Comparison of ENCODE assay signal across 13 cellular contexts in the genomic region with DNA sequence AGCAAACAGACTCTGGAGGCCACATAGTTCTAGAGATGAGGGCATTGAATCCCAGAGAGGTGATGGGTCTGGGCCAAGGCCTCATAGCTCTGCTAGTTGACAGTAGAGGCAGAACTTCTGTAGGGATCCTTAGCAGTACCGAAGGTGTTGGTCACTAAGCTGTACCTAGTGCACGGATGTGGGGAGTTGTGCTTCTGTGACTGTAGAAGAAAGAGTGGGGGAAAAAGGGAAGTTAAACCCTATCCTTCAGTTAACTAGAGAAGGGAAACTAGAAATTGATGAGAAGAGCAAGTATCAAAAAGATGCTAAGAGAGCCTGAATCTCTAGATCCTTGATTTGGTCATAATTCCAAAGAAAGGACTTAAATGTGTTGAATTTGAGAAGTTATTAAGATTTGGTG.
DNase-seq lines count a peak whose midpoint lies in the region; ATAC-seq and TF ChIP-seq lines count a peak whose summit lies in the region.
"Had no signal": no experiment of that assay in that cellular context is flagged by ENCODE, and none has a peak within 500 bp of the region (broad histone marks: within the 10 kb centered on the region; RNA-seq: fewer than 3 reads in every experiment).

No MANE protein-coding gene starts in this region.

- H3K36me3 ChIP-seq in hepatocyte (replicated peaks; ENCODE audit: insufficient read depth, low read depth) (no peaks in the 10 kb centered on the region), PC-9 (ENCODE audit: low read depth) (no peaks in the 10 kb centered on the region), GM23248 (ENCODE audit: low read depth) (no peaks in the 10 kb centered on the region)
- H3K36me3 ChIP-seq: gastrocnemius medialis, spleen had no signal

- CTCF ChIA-PET in PC-9 (lab: Charles Lee), result no interaction called here

- H3K27ac ChIP-seq in hepatocyte (peak overlapping the region; percentile 8), PC-9 (no peak overlapping the region), GM23248 (no peak overlapping the region)
- H3K27ac ChIP-seq: gastrocnemius medialis had no signal

- H3F3A ChIP-seq in PC-9 (ENCODE audit: insufficient read depth, low read depth), result no peaks in the 10 kb centered on the region
- H3F3A ChIP-seq in GM23248 (ENCODE audit: insufficient read depth), result no peaks in the 10 kb centered on the region

- H3K4me2 ChIP-seq in hepatocyte (no peak overlapping the region), PC-9 (no peak overlapping the region), GM23248 (ENCODE audit: unreplicated experiment) (no peak overlapping the region)

- TF ChIP-seq CTCF in hepatocyte (IDR thresholded peaks at IDR 0.05; ENCODE audit: poor library complexity) (no peak), PC-9 (conservative IDR thresholded peaks at IDR 0.05) (no peak)

- intact Hi-C loops in PC-9 (cut with micrococcal nuclease; ENCODE audit: unreplicated experiment), result no loop called here

- in situ Hi-C loops in GM23248 (cut with MboI), result no loop called here

- DNase-seq in hepatocyte (ENCODE audit: low spot score) (no peak), PC-9 (no peak), GM23248 (no peak), NCI-H2196 (lab: John Stamatoyannopoulos, UW; ENCODE audit: unreplicated experiment) (no peak)
- DNase-seq: CD4-positive, CD25-positive, alpha-beta regulatory T cell; gastrocnemius medialis; NCI-H1694; spleen had no signal

- H3K9me3 ChIP-seq in hepatocyte (ENCODE audit: low read depth) (no peaks in the 10 kb centered on the region), PC-9 (ENCODE audit: insufficient read depth, low read depth) (no peaks in the 10 kb centered on the region), GM23248 (ENCODE audit: low read depth) (no peaks in the 10 kb centered on the region)
- H3K9me3 ChIP-seq: gastrocnemius medialis had no signal

- POLR2A ChIA-PET in PC-9 (lab: Charles Lee; ENCODE audit: unreplicated experiment), result no interaction called here

- H4K20me1 ChIP-seq in hepatocyte (ENCODE audit: insufficient read depth, poor library complexity, severe bottlenecking) (no peaks in the 10 kb centered on the region), PC-9 (ENCODE audit: insufficient read depth) (no peaks in the 10 kb centered on the region), GM23248 (ENCODE audit: insufficient read depth) (no peaks in the 10 kb centered on the region)

- no peak overlapping the region for H3K9ac ChIP-seq in GM23248

- no peak overlapping the region for H2AFZ ChIP-seq in hepatocyte
- no peak overlapping the region for H2AFZ ChIP-seq in PC-9
- H2AFZ ChIP-seq in GM23248, result no peak overlapping the region

- H3K27me3 ChIP-seq in hepatocyte (no peaks in the 10 kb centered on the region), PC-9 (ENCODE audit: insufficient read depth, low read depth) (no peaks in the 10 kb centered on the region), GM23248 (replicated peaks; ENCODE audit: insufficient read depth) (no peaks in the 10 kb centered on the region)
- H3K27me3 ChIP-seq: gastrocnemius medialis, spleen had no signal

- H3K4me1 ChIP-seq in hepatocyte (ENCODE audit: insufficient read depth) (peaks cover 3% of the 10 kb centered on the region), PC-9 (replicated peaks; ENCODE audit: insufficient read depth) (no peaks in the 10 kb centered on the region), GM23248 (ENCODE audit: insufficient read depth) (0 out of 2 replicates have a peak, but pooled peaks cover 3% of the 10 kb centered on the region)
- H3K4me1 ChIP-seq: gastrocnemius medialis had no signal

- peak; percentile 35 for ATAC-seq in GM18870 (IDR thresholded peaks at IDR 0.05; ENCODE audit: unreplicated experiment)
- ATAC-seq in GM21737 (IDR thresholded peaks at IDR 0.05; ENCODE audit: unreplicated experiment), result peak; percentile 44
- peak; percentile 29 for ATAC-seq in HG03565 (IDR thresholded peaks at IDR 0.05; ENCODE audit: unreplicated experiment)
- no peak for ATAC-seq in HG02571 (IDR thresholded peaks at IDR 0.05; ENCODE audit: unreplicated experiment)
- ATAC-seq: gastrocnemius medialis, left lobe of liver had no signal

- whole genome bisulfite sequencing in hepatocyte (ENCODE audit: low lambda C conversion rate, missing lambda C conversion rate), result 97% methylated on average over 2 of the region's 2 CpGs
- 67 to 75% methylated on average over 2 of the region's 2 CpGs for WGBS in GM23248 (ENCODE audit: low coverage in 1 of 2, low lambda C conversion rate in 2 of 2, missing lambda C conversion rate in 2 of 2), 2 experiments

- no peaks in the 10 kb centered on the region for H3K79me2 ChIP-seq in hepatocyte
- no peaks in the 10 kb centered on the region for H3K79me2 ChIP-seq in PC-9 (ENCODE audit: low read depth)
- no peaks in the 10 kb centered on the region for H3K79me2 ChIP-seq in GM23248 (ENCODE audit: insufficient read depth)

- H3K4me3 ChIP-seq in hepatocyte, result no peak overlapping the region
- no peak overlapping the region for H3K4me3 ChIP-seq in PC-9
- H3K4me3 ChIP-seq in GM23248, result no peak overlapping the region
- H3K4me3 ChIP-seq: gastrocnemius medialis, spleen had no signal

- H3K9me2 ChIP-seq in hepatocyte (replicated peaks; ENCODE audit: insufficient read depth) (no peaks in the 10 kb centered on the region), PC-9 (ENCODE audit: insufficient read depth) (no peaks in the 10 kb centered on the region), GM23248 (ENCODE audit: insufficient read depth) (peaks cover 3% of the 10 kb centered on the region; the same call in 1 of the 2 replicates)

- BruUV-seq in PC-9 (replicated peaks; lab: Mats Ljungman, UMichigan), result no TSS peak
